In the genomic region with DNA sequence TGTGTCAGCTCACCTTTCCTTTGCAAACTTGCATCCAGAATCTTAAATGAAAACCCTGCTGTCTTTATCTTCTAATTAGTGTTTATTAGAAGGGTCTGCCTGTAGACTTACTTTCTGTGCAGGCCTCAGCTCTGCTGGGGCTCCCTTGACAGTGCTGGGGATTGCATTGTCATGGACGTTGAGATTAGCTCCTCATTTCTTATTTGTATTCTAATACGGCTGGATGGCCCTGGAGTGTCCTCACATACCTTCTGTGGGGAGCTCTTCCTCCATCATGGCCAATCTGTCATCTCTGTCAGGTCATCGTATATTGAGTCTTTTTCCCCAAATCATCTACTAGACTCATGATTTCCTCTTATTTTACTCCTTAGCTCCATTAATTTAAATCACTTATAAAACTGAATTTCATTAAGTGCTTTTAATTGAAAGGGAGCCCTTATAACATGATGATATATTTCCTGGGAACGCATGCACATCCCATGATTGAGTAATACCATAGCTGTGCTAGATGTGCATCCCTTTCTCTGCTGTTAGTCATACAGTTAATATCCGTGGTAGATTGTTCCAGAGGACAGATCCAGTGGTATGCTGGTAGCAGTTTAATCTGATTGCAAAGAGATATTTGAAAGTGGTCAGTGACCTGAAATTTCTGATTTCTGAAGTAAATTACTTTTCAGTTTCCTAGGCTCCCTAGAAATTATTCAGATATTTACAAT, we compare ENCODE assay signal across 15 cellular contexts.
DNase-seq lines count a peak whose midpoint lies in the region; FAIRE-seq and TF ChIP-seq lines count a peak whose summit lies in the region.
"Had no signal": no experiment of that assay in that cellular context is flagged by ENCODE, and none has a peak within 500 bp of the region (broad histone marks: within the 10 kb centered on the region; RNA-seq: fewer than 3 reads in every experiment).

No MANE protein-coding gene starts in this region.

- no peak overlapping the region for H3K4me3 ChIP-seq in AG10803 (ENCODE audit: low read length)
- no peak overlapping the region for H3K4me3 ChIP-seq in bronchial epithelial cell (ENCODE audit: low read depth, low read length)
- no peak overlapping the region for H3K4me3 ChIP-seq in left ventricle myocardium inferior
- H3K4me3 ChIP-seq in tibial nerve = no peak overlapping the region
- H3K4me3 ChIP-seq: adrenal gland, vagina had no signal

- H3K27ac ChIP-seq in left ventricle myocardium inferior (replicated peaks) (no peak overlapping the region), tibial nerve (no peak overlapping the region)
- H3K27ac ChIP-seq: adrenal gland, vagina had no signal

- H3K4me1 ChIP-seq in left ventricle myocardium inferior (peaks cover 19% of the 10 kb centered on the region), tibial nerve (no peaks in the 10 kb centered on the region)
- H3K4me1 ChIP-seq: adrenal gland, vagina had no signal

- TF ChIP-seq CTCF in AG10803 (conservative IDR thresholded peaks at IDR 0.05; ENCODE audit: low read length) (no peak), HFFc6 (IDR thresholded peaks at IDR 0.05) (no peak), bronchial epithelial cell (IDR thresholded peaks at IDR 0.05; ENCODE audit: insufficient read depth, low read length, severe bottlenecking) (no peak), left ventricle myocardium inferior (IDR thresholded peaks at IDR 0.05; ENCODE audit: borderline replicate concordance) (no peak), tibial nerve (IDR thresholded peaks at IDR 0.05) (no peak), osteocyte (IDR thresholded peaks at IDR 0.05) (no peak)

- H3K27me3 ChIP-seq in bronchial epithelial cell (ENCODE audit: control insufficient read depth, insufficient read depth, low read length) = no peaks in the 10 kb centered on the region
- H3K27me3 ChIP-seq in left ventricle myocardium inferior (ENCODE audit: low read depth) = no peaks in the 10 kb centered on the region
- no peaks in the 10 kb centered on the region for H3K27me3 ChIP-seq in tibial nerve
- H3K27me3 ChIP-seq: adrenal gland, vagina had no signal

- H3K9me3 Mint-ChIP-seq in HFFc6 (no peaks in the 10 kb centered on the region), osteocyte (ENCODE audit: unreplicated experiment) (no peaks in the 10 kb centered on the region)

- DNase-seq in AG10803 (ENCODE audit: low read depth) (peak; percentile 47), HFFc6 (peak; percentile 56), bronchial epithelial cell (ENCODE audit: low read depth) (peak; percentile 24), kidney tubule cell (ENCODE audit: low spot score) (peak; percentile 70), left ventricle myocardium inferior (no peak), tibial nerve (ENCODE audit: low spot score in 2 of 2) (no peak), occipital lobe (lab: John Stamatoyannopoulos, UW) (no peak), osteocyte (ENCODE audit: extremely low spot score, unreplicated experiment) (no peak)
- DNase-seq: activated CD4-positive, CD25-positive, alpha-beta regulatory T cell; adrenal gland; COR-L47; NCI-H2029; SIG-M5; T-helper 2 cell had no signal

- no peak for TF ChIP-seq POLR2A in tibial nerve (IDR thresholded peaks at IDR 0.05)

- intact Hi-C loops in left ventricle myocardium inferior (cut with micrococcal nuclease) = no loop called here

- H3K27me3 Mint-ChIP-seq in HFFc6 (ENCODE audit: insufficient read depth) = no peaks in the 10 kb centered on the region; the same call in 1 of the 2 replicates
- H3K27me3 Mint-ChIP-seq in osteocyte (ENCODE audit: unreplicated experiment) = no peaks in the 10 kb centered on the region

- H3K36me3 ChIP-seq in bronchial epithelial cell (ENCODE audit: control insufficient read depth, insufficient read depth, low read length) = peaks cover 2% of the 10 kb centered on the region
- peaks cover 45% of the 10 kb centered on the region for H3K36me3 ChIP-seq in left ventricle myocardium inferior
- H3K36me3 ChIP-seq in tibial nerve = peaks cover 0 to 63% (median 0%) of the 10 kb centered on the region in 3 donors

- H3K9me3 ChIP-seq in left ventricle myocardium inferior (replicated peaks) (no peaks in the 10 kb centered on the region), tibial nerve (no peaks in the 10 kb centered on the region)
- H3K9me3 ChIP-seq: adrenal gland, vagina had no signal

- H3K4me1 Mint-ChIP-seq in HFFc6 (ENCODE audit: low read depth) (peaks cover 25% of the 10 kb centered on the region), osteocyte (ENCODE audit: unreplicated experiment) (no peaks in the 10 kb centered on the region)

- no peak for TF ChIP-seq EP300 in tibial nerve (IDR thresholded peaks at IDR 0.05)

- no peak for FAIRE-seq in bronchial epithelial cell (lab: Jason Lieb, UNC)

- H3K4me3 Mint-ChIP-seq in HFFc6 = no peak overlapping the region
- no peak overlapping the region for H3K4me3 Mint-ChIP-seq in osteocyte (ENCODE audit: unreplicated experiment)

- peaks cover 5% of the 10 kb centered on the region for H3K36me3 Mint-ChIP-seq in HFFc6 (ENCODE audit: low read depth)
- peaks cover 8% of the 10 kb centered on the region for H3K36me3 Mint-ChIP-seq in osteocyte (ENCODE audit: unreplicated experiment)

- 82 to 84% methylated on average over 5 of the region's 5 CpGs for WGBS in tibial nerve, 2 donors

- peak overlapping the region; percentile 20; the same call in 1 of the 2 replicates for H3K27ac Mint-ChIP-seq in HFFc6
- no peak overlapping the region for H3K27ac Mint-ChIP-seq in osteocyte (ENCODE audit: unreplicated experiment)

Comparison
In these comparisons a context has a peak if more than half of its experiments do, and no peak if none do; other contexts are left out.
1. DNase-seq: peak in AG10803 (single experiment), HFFc6 (single experiment), bronchial epithelial cell (single experiment) and kidney tubule cell (single experiment); none in left ventricle myocardium inferior (single experiment), tibial nerve (0 of 2), occipital lobe (single experiment) and osteocyte (single experiment).